Comparison of ENCODE assay signal across 23 cellular contexts in the genomic region with DNA sequence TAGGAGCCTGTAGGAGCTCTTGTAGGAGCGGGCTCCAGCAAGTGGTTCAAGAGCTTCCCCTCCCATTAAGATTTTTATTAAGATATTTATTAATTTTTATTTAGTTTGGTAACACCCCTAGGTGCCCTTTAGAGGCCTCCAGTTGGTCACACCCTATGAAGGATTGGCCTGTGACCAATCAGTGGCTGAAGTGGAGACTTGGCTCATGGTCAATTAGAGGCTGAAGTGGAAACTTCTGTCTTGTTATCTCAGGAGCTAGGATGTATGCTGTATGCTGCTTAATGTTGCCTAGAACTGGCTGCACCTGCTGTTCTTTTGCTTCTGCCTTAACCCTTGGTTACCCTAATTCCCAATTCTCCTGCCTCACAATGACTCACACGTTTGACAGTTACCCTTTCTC. TPM values are rescaled to one million over a fixed set of nuclear protein-coding genes. Genes with fewer than 3 reads are reported as not detected.
"Had no signal": no experiment of that assay in that cellular context is flagged by ENCODE, and none has a peak within 500 bp of the region (broad histone marks: within the 10 kb centered on the region; RNA-seq: fewer than 3 reads in every experiment).

No MANE protein-coding gene starts in this region.

- H3K9me3 ChIP-seq: spleen had no signal

- H3K27ac ChIP-seq: brain microvascular endothelial cell, spleen, VCaP had no signal

- H3K36me3 ChIP-seq: brain microvascular endothelial cell, spleen had no signal

- DNase-seq: activated CD4-positive, alpha-beta memory T cell treated with anti-CD3 and anti-CD28 coated beads, Interleukin-2, amount 10 ng/mL, durations not matched to agents 7 days and 5 days; activated CD4-positive, alpha-beta T cell treated with anti-CD3 and anti-CD28 coated beads, Interleukin-2, amount 10 ng/mL, durations not matched to agents 24 days and 14 days; activated effector memory CD4-positive, alpha-beta T cell treated with anti-CD3 and anti-CD28 coated beads, Interleukin-2, amount 50 U/mL, for 16 hours; aorta; brain microvascular endothelial cell; effector memory CD4-positive, alpha-beta T cell; foreskin melanocyte; hippocampal formation; kidney glomerular epithelial cell; midbrain; natural killer cell; retina; spleen; stimulated activated CD4-positive, alpha-beta T cell treated with anti-CD3 and anti-CD28 coated beads, Interleukin-4, amount 100 ng/mL, for 24 hours; stimulated activated naive CD4-positive, alpha-beta T cell treated with Interleukin-2 at 50 U/mL for 16 hours; T1000 had no signal

- FAIRE-seq: colon had no signal

- H3K4me1 ChIP-seq: spleen had no signal

- H3K27me3 ChIP-seq: brain microvascular endothelial cell, spleen had no signal

- H3K4me3 ChIP-seq: spleen had no signal

- ATAC-seq: activated CD4-positive, CD25-positive, alpha-beta regulatory T cell treated with anti-CD3 and anti-CD28 coated beads, Interleukin-2, amount 50 U/mL, for 24 hours; esophagus mucosa; natural killer cell had no signal

RNA-seq across cellular contexts. Expression of a gene that starts 48.7 kb away (rescaled TPM):
- total RNA-seq: activated CD4-positive, alpha-beta memory T cell treated with anti-CD3 and anti-CD28 coated beads, Interleukin-2, amount 10 ng/mL, durations not matched to agents 7 days and 5 days; dermis microvascular lymphatic vessel endothelial cell; osteocyte; progenitor cell of endocrine pancreas had no signal
